Comparison of ENCODE assay signal across 1 cellular context in the genomic region with DNA sequence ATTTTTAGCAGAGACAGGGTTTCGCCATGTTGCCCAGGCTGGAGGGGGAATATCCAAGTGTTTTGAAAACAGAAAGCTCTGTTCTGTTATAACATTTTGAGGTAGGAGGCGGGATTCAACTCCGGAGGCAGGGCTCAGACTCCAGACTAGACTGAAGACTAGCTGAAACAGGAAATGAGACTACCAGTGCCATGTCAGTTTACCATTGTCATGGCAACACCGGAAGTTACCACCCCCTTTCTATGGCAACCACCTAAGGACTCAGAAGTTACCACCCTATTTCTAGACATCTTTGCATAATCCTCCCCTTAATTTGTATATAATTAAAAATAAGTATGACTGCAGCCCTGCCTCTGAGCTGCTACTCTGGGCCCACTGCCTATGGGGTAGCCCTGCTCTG.
A peak's percentile ranks its signal among the peaks of the same experiment; 100 is the strongest.
TF ChIP-seq lines count a peak whose summit lies in the region.

No MANE protein-coding gene starts in this region.

TF ChIP-seq in GM12878, 131 proteins besides CTCF, POLR2A, EP300 and RAD21:
- TF ChIP-seq, protein P1, sequence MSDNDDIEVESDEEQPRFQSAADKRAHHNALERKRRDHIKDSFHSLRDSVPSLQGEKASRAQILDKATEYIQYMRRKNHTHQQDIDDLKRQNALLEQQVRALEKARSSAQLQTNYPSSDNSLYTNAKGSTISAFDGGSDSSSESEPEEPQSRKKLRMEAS (IDR thresholded peaks at IDR 0.05; ENCODE audit: low read depth, low read length), result no peak
- TF ChIP-seq HDAC6 (IDR thresholded peaks at IDR 0.05; ENCODE audit: unreplicated experiment) (no peak), ZSCAN29 (IDR thresholded peaks at IDR 0.05) (no peak), PKNOX1 (IDR thresholded peaks at IDR 0.05) (peak; percentile 46; the same call in 1 of the 2 replicates), ZBTB33 (IDR thresholded peaks at IDR 0.05) (no peak), TAF1 (IDR thresholded peaks at IDR 0.05; ENCODE audit: borderline replicate concordance, low read depth, low read length) (no peak)
